In the genomic region with DNA sequence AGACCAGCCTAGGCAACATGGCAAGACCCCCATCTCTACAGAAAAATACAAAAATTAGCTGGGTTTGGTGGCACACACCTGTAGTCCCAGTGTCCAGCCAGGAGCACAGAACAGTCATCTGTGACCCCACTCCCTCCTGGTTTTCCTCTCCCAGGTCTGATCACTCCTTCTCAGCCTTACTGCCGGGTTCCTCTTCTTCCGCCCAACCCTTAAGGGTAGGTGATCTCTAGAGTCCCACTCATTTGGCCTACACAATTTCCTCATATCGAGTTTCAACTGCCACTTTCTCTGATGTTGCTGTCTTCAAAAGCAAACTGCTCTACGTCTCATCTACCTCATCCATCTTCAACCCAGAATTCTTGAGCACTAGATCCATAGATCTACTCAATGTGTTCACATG, we compare ENCODE assay signal across 1 cellular context.
TF ChIP-seq lines count a peak whose summit lies in the region.

No MANE protein-coding gene starts in this region.

TF ChIP-seq in H1, 55 proteins besides CTCF, POLR2A, EP300 and RAD21:
- no peak for TF ChIP-seq HDAC6 (IDR thresholded peaks at IDR 0.05; ENCODE audit: low read depth, low read length)
- TF ChIP-seq CEBPB (IDR thresholded peaks at IDR 0.05; ENCODE audit: low read depth, low read length) = no peak
- no peak for TF ChIP-seq GTF2F1 (IDR thresholded peaks at IDR 0.05; ENCODE audit: borderline replicate concordance, low read depth, low read length)
- no peak for TF ChIP-seq SIRT6 (IDR thresholded peaks at IDR 0.05; ENCODE audit: low read length)
- no peak for TF ChIP-seq GABPA (IDR thresholded peaks at IDR 0.05; ENCODE audit: borderline replicate concordance, insufficient read depth, low read length)
- TF ChIP-seq, protein P1, sequence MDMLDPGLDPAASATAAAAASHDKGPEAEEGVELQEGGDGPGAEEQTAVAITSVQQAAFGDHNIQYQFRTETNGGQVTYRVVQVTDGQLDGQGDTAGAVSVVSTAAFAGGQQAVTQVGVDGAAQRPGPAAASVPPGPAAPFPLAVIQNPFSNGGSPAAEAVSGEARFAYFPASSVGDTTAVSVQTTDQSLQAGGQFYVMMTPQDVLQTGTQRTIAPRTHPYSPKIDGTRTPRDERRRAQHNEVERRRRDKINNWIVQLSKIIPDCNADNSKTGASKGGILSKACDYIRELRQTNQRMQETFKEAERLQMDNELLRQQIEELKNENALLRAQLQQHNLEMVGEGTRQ (IDR thresholded peaks at IDR 0.05; ENCODE audit: low read length) = no peak
- TF ChIP-seq, protein P2, sequence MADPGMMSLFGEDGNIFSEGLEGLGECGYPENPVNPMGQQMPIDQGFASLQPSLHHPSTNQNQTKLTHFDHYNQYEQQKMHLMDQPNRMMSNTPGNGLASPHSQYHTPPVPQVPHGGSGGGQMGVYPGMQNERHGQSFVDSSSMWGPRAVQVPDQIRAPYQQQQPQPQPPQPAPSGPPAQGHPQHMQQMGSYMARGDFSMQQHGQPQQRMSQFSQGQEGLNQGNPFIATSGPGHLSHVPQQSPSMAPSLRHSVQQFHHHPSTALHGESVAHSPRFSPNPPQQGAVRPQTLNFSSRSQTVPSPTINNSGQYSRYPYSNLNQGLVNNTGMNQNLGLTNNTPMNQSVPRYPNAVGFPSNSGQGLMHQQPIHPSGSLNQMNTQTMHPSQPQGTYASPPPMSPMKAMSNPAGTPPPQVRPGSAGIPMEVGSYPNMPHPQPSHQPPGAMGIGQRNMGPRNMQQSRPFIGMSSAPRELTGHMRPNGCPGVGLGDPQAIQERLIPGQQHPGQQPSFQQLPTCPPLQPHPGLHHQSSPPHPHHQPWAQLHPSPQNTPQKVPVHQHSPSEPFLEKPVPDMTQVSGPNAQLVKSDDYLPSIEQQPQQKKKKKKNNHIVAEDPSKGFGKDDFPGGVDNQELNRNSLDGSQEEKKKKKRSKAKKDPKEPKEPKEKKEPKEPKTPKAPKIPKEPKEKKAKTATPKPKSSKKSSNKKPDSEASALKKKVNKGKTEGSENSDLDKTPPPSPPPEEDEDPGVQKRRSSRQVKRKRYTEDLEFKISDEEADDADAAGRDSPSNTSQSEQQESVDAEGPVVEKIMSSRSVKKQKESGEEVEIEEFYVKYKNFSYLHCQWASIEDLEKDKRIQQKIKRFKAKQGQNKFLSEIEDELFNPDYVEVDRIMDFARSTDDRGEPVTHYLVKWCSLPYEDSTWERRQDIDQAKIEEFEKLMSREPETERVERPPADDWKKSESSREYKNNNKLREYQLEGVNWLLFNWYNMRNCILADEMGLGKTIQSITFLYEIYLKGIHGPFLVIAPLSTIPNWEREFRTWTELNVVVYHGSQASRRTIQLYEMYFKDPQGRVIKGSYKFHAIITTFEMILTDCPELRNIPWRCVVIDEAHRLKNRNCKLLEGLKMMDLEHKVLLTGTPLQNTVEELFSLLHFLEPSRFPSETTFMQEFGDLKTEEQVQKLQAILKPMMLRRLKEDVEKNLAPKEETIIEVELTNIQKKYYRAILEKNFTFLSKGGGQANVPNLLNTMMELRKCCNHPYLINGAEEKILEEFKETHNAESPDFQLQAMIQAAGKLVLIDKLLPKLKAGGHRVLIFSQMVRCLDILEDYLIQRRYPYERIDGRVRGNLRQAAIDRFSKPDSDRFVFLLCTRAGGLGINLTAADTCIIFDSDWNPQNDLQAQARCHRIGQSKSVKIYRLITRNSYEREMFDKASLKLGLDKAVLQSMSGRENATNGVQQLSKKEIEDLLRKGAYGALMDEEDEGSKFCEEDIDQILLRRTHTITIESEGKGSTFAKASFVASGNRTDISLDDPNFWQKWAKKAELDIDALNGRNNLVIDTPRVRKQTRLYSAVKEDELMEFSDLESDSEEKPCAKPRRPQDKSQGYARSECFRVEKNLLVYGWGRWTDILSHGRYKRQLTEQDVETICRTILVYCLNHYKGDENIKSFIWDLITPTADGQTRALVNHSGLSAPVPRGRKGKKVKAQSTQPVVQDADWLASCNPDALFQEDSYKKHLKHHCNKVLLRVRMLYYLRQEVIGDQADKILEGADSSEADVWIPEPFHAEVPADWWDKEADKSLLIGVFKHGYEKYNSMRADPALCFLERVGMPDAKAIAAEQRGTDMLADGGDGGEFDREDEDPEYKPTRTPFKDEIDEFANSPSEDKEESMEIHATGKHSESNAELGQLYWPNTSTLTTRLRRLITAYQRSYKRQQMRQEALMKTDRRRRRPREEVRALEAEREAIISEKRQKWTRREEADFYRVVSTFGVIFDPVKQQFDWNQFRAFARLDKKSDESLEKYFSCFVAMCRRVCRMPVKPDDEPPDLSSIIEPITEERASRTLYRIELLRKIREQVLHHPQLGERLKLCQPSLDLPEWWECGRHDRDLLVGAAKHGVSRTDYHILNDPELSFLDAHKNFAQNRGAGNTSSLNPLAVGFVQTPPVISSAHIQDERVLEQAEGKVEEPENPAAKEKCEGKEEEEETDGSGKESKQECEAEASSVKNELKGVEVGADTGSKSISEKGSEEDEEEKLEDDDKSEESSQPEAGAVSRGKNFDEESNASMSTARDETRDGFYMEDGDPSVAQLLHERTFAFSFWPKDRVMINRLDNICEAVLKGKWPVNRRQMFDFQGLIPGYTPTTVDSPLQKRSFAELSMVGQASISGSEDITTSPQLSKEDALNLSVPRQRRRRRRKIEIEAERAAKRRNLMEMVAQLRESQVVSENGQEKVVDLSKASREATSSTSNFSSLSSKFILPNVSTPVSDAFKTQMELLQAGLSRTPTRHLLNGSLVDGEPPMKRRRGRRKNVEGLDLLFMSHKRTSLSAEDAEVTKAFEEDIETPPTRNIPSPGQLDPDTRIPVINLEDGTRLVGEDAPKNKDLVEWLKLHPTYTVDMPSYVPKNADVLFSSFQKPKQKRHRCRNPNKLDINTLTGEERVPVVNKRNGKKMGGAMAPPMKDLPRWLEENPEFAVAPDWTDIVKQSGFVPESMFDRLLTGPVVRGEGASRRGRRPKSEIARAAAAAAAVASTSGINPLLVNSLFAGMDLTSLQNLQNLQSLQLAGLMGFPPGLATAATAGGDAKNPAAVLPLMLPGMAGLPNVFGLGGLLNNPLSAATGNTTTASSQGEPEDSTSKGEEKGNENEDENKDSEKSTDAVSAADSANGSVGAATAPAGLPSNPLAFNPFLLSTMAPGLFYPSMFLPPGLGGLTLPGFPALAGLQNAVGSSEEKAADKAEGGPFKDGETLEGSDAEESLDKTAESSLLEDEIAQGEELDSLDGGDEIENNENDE (IDR thresholded peaks at IDR 0.05; ENCODE audit: insufficient replicate concordance, low read length) = no peak
- no peak for TF ChIP-seq SP4 (IDR thresholded peaks at IDR 0.05; ENCODE audit: low read length)
- no peak for TF ChIP-seq NRF1 (IDR thresholded peaks at IDR 0.05; ENCODE audit: low read depth, low read length)
- TF ChIP-seq BRCA1 (IDR thresholded peaks at IDR 0.05; ENCODE audit: low read depth, low read length) = no peak
- TF ChIP-seq CHD2 (IDR thresholded peaks at IDR 0.05; ENCODE audit: low read length) = no peak
- TF ChIP-seq ASH2L (IDR thresholded peaks at IDR 0.05; ENCODE audit: low read length) = no peak
- no peak for TF ChIP-seq TBP (IDR thresholded peaks at IDR 0.05; ENCODE audit: low read depth, low read length)
- TF ChIP-seq RFX5 (IDR thresholded peaks at IDR 0.05; ENCODE audit: borderline replicate concordance, low read depth, low read length) = no peak
- TF ChIP-seq FOSL1 (IDR thresholded peaks at IDR 0.05; ENCODE audit: insufficient read depth, low read depth, low read length) = no peak
- no peak for TF ChIP-seq SAP30 (IDR thresholded peaks at IDR 0.05; ENCODE audit: insufficient read depth, insufficient replicate concordance, low read length)
- no peak for TF ChIP-seq POLR2AphosphoS5 (IDR thresholded peaks at IDR 0.05; ENCODE audit: low read depth, low read length)
- no peak for TF ChIP-seq NANOG (IDR thresholded peaks at IDR 0.05; ENCODE audit: insufficient read depth, low read depth, low read length, poor library complexity, severe bottlenecking)
- TF ChIP-seq YY1 (IDR thresholded peaks at IDR 0.05; ENCODE audit: low read depth, low read length) = no peak
- no peak for TF ChIP-seq PHF8 (conservative IDR thresholded peaks at IDR 0.05; ENCODE audit: low read depth, low read length)
